In genomic region chr6:158068156-158068892, GRCh38 we compare ENCODE assay signal across 9 cellular contexts.
A peak's percentile ranks its signal among the peaks of the same experiment; 100 is the strongest.
DNase-seq lines count a peak whose midpoint lies in the region; ATAC-seq and TF ChIP-seq lines count a peak whose summit lies in the region.
"Had no signal": no experiment of that assay in that cellular context is flagged by ENCODE, and none has a peak within 500 bp of the region (broad histone marks: within the 10 kb centered on the region; RNA-seq: fewer than 3 reads in every experiment).

No MANE protein-coding gene starts in this region.

- 88 to 97% methylated on average over 10 of the region's 10 CpGs for WGBS in heart right ventricle, 2 donors

- peaks cover 0 to 39% (median 6%) of the 10 kb centered on the region in 9 donors for H3K4me1 ChIP-seq in heart right ventricle
- no peaks in the 10 kb centered on the region for H3K4me1 ChIP-seq in breast epithelium
- H3K4me1 ChIP-seq in mucosa of stomach (ENCODE audit: control insufficient read depth, insufficient read depth, low read length): peaks cover 28% of the 10 kb centered on the region
- H3K4me1 ChIP-seq in vagina: peaks cover 14% of the 10 kb centered on the region
- peaks cover 0 to 18% (median 0%) of the 10 kb centered on the region in 4 donors for H3K4me1 ChIP-seq in Peyer's patch

- DNase-seq in heart right ventricle: no peak
- no peak for DNase-seq in Right ventricle myocardium superior
- DNase-seq in breast epithelium (ENCODE audit: low spot score in 2 of 2): no peak
- DNase-seq in vagina (ENCODE audit: extremely low spot score in 2 of 2): no peak
- no peak for DNase-seq in amniotic stem cell (lab: John Stamatoyannopoulos, UW)
- no peak for DNase-seq in Peyer's patch
- DNase-seq: Kasumi-1 had no signal

- no peaks in the 10 kb centered on the region for H3K27me3 ChIP-seq in heart right ventricle
- no peaks in the 10 kb centered on the region for H3K27me3 ChIP-seq in breast epithelium
- H3K27me3 ChIP-seq in mucosa of stomach (ENCODE audit: control insufficient read depth, insufficient read depth, low read length): no peaks in the 10 kb centered on the region
- H3K27me3 ChIP-seq in vagina: no peaks in the 10 kb centered on the region
- no peaks in the 10 kb centered on the region for H3K27me3 ChIP-seq in Peyer's patch

- H3K4me3 ChIP-seq in heart right ventricle (no peak overlapping the region), breast epithelium (no peak overlapping the region), mucosa of stomach (ENCODE audit: low read length) (no peak overlapping the region), vagina (no peak overlapping the region), Peyer's patch (no peak overlapping the region)

- no peak for TF ChIP-seq CTCF in heart right ventricle (IDR thresholded peaks at IDR 0.05)
- no peak for TF ChIP-seq CTCF in breast epithelium (IDR thresholded peaks at IDR 0.05)
- no peak for TF ChIP-seq CTCF in vagina (IDR thresholded peaks at IDR 0.05)
- TF ChIP-seq CTCF in Peyer's patch (IDR thresholded peaks at IDR 0.05): no peak

- no peak for TF ChIP-seq POLR2A in breast epithelium (IDR thresholded peaks at IDR 0.05)
- TF ChIP-seq POLR2A in vagina (IDR thresholded peaks at IDR 0.05): no peak
- TF ChIP-seq POLR2A in Peyer's patch (IDR thresholded peaks at IDR 0.05): no peak

- peak overlapping the region; percentile 11 for H3K9ac ChIP-seq in mucosa of stomach (ENCODE audit: low read length)

- H3K9me3 ChIP-seq in heart right ventricle (no peaks in the 10 kb centered on the region), breast epithelium (no peaks in the 10 kb centered on the region), mucosa of stomach (ENCODE audit: control insufficient read depth, low read length) (no peaks in the 10 kb centered on the region), vagina (no peaks in the 10 kb centered on the region), Peyer's patch (no peaks in the 10 kb centered on the region)

- H3K27ac ChIP-seq in heart right ventricle (peak overlapping the region in 6 of 10 donors; percentile 6 to 63 (median 54)), breast epithelium (peak overlapping the region; percentile 58 to 71), vagina (peak overlapping the region; percentile 48), Peyer's patch (peak overlapping the region in 2 of 4 donors; percentile 55 to 66)

- H3K36me3 ChIP-seq in heart right ventricle: peaks cover 0 to 93% (median 25%) of the 10 kb centered on the region in 9 donors
- H3K36me3 ChIP-seq in breast epithelium: no peaks in the 10 kb centered on the region
- peaks cover 7% of the 10 kb centered on the region for H3K36me3 ChIP-seq in mucosa of stomach (ENCODE audit: control insufficient read depth, insufficient read depth, low read length)
- H3K36me3 ChIP-seq in vagina: peaks cover 0 to 11% of the 10 kb centered on the region in 2 donors
- peaks cover 0 to 57% (median 0%) of the 10 kb centered on the region in 3 donors for H3K36me3 ChIP-seq in Peyer's patch

- peak in 2 of 8 donors; percentile 3 to 11 for ATAC-seq in heart right ventricle
- ATAC-seq in Right ventricle myocardium superior (ENCODE audit: poor library complexity): no peak
- ATAC-seq in HG02642 (IDR thresholded peaks at IDR 0.05; ENCODE audit: poor library complexity, unreplicated experiment): no peak

- intact Hi-C loops in heart right ventricle (cut with DNase I): loop anchor here in 1 of 10 donors (10.0 kb wide), 1 partner anchor 754 kb away; no protein-coding TSS in a partner anchor
- intact Hi-C loops in Right ventricle myocardium superior (cut with DNase I): no loop called here
- intact Hi-C loops in breast epithelium (cut with DNase I; ENCODE audit: low total_unique reads): no loop called here
- intact Hi-C loops in vagina (cut with DNase I): no loop called here
